Comparison of ENCODE assay signal across 23 cellular contexts in genomic region chr18:26503382-26503781, GRCh38. TPM values are rescaled to one million over a fixed set of nuclear protein-coding genes. Genes with fewer than 3 reads are reported as not detected.
DNase-seq lines count a peak whose midpoint lies in the region; ATAC-seq and TF ChIP-seq lines count a peak whose summit lies in the region.
"Had no signal": no experiment of that assay in that cellular context is flagged by ENCODE, and none has a peak within 500 bp of the region (broad histone marks: within the 10 kb centered on the region; RNA-seq: fewer than 3 reads in every experiment).

No MANE protein-coding gene starts in this region.

- no peaks in the 10 kb centered on the region for H3K4me1 ChIP-seq in CD8-positive, alpha-beta memory T cell (ENCODE audit: insufficient read depth, low read length)
- no peaks in the 10 kb centered on the region for H3K4me1 ChIP-seq in lower lobe of right lung
- H3K4me1 ChIP-seq: BLaER1 treated with 17β-estradiol and CSF1 and Interleukin-3, amounts not matched to agents 10 nM and 100 nM; SJCRH30 had no signal

- no peak for TF ChIP-seq CTCF in lower lobe of right lung (IDR thresholded peaks at IDR 0.05)

- H3K36me3 ChIP-seq in CD8-positive, alpha-beta memory T cell (ENCODE audit: insufficient read depth, low read length): no peaks in the 10 kb centered on the region
- H3K36me3 ChIP-seq in lower lobe of right lung: no peaks in the 10 kb centered on the region
- H3K36me3 ChIP-seq: cardiac muscle cell, pancreas, SJCRH30, thoracic aorta had no signal

- H3K27me3 Mint-ChIP-seq in CD8-positive, alpha-beta memory T cell: peaks cover 0 to 1% of the 10 kb centered on the region in 2 donors

- no peak overlapping the region for H3K27ac ChIP-seq in CD8-positive, alpha-beta memory T cell (ENCODE audit: low read depth, low read length)
- no peak overlapping the region for H3K27ac ChIP-seq in lower lobe of right lung
- H3K27ac ChIP-seq: BLaER1 treated with 17β-estradiol and CSF1 and Interleukin-3, amounts not matched to agents 10 nM and 100 nM; cardiac muscle cell; pancreas; PC-9; SJCRH30; thoracic aorta had no signal

- H3K27ac Mint-ChIP-seq in CD8-positive, alpha-beta memory T cell: no peak overlapping the region
- H3K27ac Mint-ChIP-seq: T-helper 2 cell treated with Interferon-gamma antibody and Interleukin-4, amounts not matched to agents 5 μg/mL and 100 μg/mL, for 36 hours had no signal

- H3K9me3 Mint-ChIP-seq in CD8-positive, alpha-beta memory T cell: no peaks in the 10 kb centered on the region
- H3K9me3 Mint-ChIP-seq: T-helper 2 cell treated with Interferon-gamma antibody and Interleukin-4, amounts not matched to agents 5 μg/mL and 100 μg/mL, for 36 hours had no signal

- ATAC-seq in GM21576 (IDR thresholded peaks at IDR 0.05; ENCODE audit: unreplicated experiment): no peak
- no peak for ATAC-seq in lower lobe of right lung
- no peak for ATAC-seq in GM21447 (IDR thresholded peaks at IDR 0.05; ENCODE audit: unreplicated experiment)
- ATAC-seq: esophagus mucosa had no signal

- H3K4me3 Mint-ChIP-seq in CD8-positive, alpha-beta memory T cell: no peak overlapping the region
- H3K4me3 Mint-ChIP-seq: T-helper 2 cell treated with Interferon-gamma antibody and Interleukin-4, amounts not matched to agents 5 μg/mL and 100 μg/mL, for 36 hours had no signal

- DNase-seq in COLO668 (lab: John Stamatoyannopoulos, UW; ENCODE audit: unreplicated experiment): peak; percentile 14
- peak; percentile 32 for DNase-seq in NCI-H774 (lab: John Stamatoyannopoulos, UW)
- DNase-seq in dermis blood vessel endothelial cell: peak; percentile 50
- peak; percentile 81 for DNase-seq in left kidney (ENCODE audit: low read depth, low spot score)
- no peak for DNase-seq in CD8-positive, alpha-beta memory T cell
- no peak for DNase-seq in lower lobe of right lung
- DNase-seq: activated CD4-positive, alpha-beta T cell treated with anti-CD3 and anti-CD28 coated beads, Interleukin-2, amount 50 U/mL, for 48 hours; activated effector memory CD4-positive, alpha-beta T cell treated with anti-CD3 and anti-CD28 coated beads, Interleukin-2, amount 50 U/mL, for 16 hours; GDM1; NCI-H1105; NCI-H524 treated with DMSO at 0.1 percent for 48 hours; pancreas; PC-9; SJCRH30; stimulated activated CD4-positive, alpha-beta T cell treated with anti-CD3 and anti-CD28 coated beads, Interleukin-2, amount 100 ng/mL, for 24 hours; stimulated activated naive CD4-positive, alpha-beta T cell had no signal

- no peaks in the 10 kb centered on the region for H3K27me3 ChIP-seq in CD8-positive, alpha-beta memory T cell (ENCODE audit: insufficient read depth, low read length, poor library complexity, severe bottlenecking)
- H3K27me3 ChIP-seq in lower lobe of right lung (ENCODE audit: low read depth): no peaks in the 10 kb centered on the region
- H3K27me3 ChIP-seq: BLaER1 treated with 17β-estradiol and CSF1 and Interleukin-3, amounts not matched to agents 10 nM and 100 nM; cardiac muscle cell; pancreas; SJCRH30 had no signal

- no peaks in the 10 kb centered on the region for H3K9me3 ChIP-seq in CD8-positive, alpha-beta memory T cell (ENCODE audit: low read length)
- no peaks in the 10 kb centered on the region for H3K9me3 ChIP-seq in lower lobe of right lung
- H3K9me3 ChIP-seq: BLaER1 treated with 17β-estradiol and CSF1 and Interleukin-3, amounts not matched to agents 10 nM and 100 nM; pancreas; SJCRH30; thoracic aorta had no signal

- H3K4me1 Mint-ChIP-seq in CD8-positive, alpha-beta memory T cell: no peaks in the 10 kb centered on the region

- H3K36me3 Mint-ChIP-seq in CD8-positive, alpha-beta memory T cell: peaks cover 0 to 4% (median 2%) of the 10 kb centered on the region in 3 donors

- H3K4me3 ChIP-seq in CD8-positive, alpha-beta memory T cell (ENCODE audit: low read length): no peak overlapping the region
- H3K4me3 ChIP-seq in lower lobe of right lung: no peak overlapping the region
- H3K4me3 ChIP-seq: BLaER1 treated with 17β-estradiol and CSF1 and Interleukin-3, amounts not matched to agents 10 nM and 100 nM; cardiac muscle cell; pancreas; PC-9; SJCRH30; thoracic aorta had no signal

- intact Hi-C loops in lower lobe of right lung (cut with DNase I): no loop called here

- CTCF ChIA-PET in CD8-positive, alpha-beta memory T cell (lab: Charles Lee): no interaction called here

- POLR2A ChIA-PET in CD8-positive, alpha-beta memory T cell (lab: Charles Lee): no interaction called here

RNA-seq across cellular contexts. Expression of gene KCTD1, which starts 45.0 kb away (rescaled TPM):
- 6.7 and 7.0 TPM in 2 replicates for total RNA-seq in dermis blood vessel endothelial cell
- total RNA-seq in CD8-positive, alpha-beta memory T cell: 1 to 10 TPM; 3.5 to 4.2 TPM
- polyA plus RNA-seq in CD8-positive, alpha-beta memory T cell: 0.22 TPM
- total RNA-seq in lower lobe of right lung: 9.0 TPM

Comparison
In these comparisons a context has a peak if more than half of its experiments do, and no peak if none do; other contexts are left out.
1. DNase-seq: peak in COLO668 (single experiment), NCI-H774 (single experiment), dermis blood vessel endothelial cell (single experiment) and left kidney (single experiment); none in CD8-positive, alpha-beta memory T cell (0 of 5) and lower lobe of right lung (single experiment).